Comparison of ENCODE assay signal across 14 cellular contexts in the genomic region with DNA sequence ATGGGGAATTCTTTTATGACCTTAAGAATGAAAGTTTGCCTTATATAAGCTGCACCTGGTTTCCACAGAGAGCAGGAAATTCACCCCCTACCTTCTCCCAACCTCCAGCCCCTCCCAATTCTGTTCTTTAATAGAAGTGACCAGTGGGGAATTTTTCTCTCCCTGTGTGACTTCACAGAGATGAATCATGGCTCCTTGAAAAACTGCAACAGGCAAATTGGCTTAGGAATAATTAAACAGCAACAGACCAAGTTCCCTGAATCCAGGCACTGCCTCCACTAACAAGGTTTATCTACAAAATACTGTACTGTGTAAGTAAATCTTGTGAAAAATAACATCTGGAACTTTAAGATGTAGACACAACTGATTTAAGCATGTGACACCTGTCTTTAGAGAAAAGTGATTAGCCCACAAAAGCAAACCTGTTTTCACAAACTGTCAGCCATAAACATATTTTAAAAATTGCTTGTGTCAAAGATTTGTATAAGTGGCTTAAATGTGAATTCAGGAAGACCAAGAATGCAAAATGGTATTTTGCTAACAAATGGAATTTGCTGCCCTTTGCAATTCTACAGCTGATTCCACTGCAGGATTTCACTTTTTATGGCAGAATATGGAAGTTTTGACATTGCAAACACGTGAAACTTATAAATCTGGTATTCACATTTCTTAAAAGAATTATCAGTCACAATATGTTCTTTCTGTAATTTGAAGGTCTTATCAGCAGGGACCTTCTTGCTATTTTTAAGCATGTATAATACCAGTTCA. TPM values are rescaled to one million over a fixed set of nuclear protein-coding genes. Genes with fewer than 3 reads are reported as not detected.
A peak's percentile ranks its signal among the peaks of the same experiment; 100 is the strongest.
DNase-seq lines count a peak whose midpoint lies in the region; ATAC-seq and TF ChIP-seq lines count a peak whose summit lies in the region.
"Had no signal": no experiment of that assay in that cellular context is flagged by ENCODE, and none has a peak within 500 bp of the region (broad histone marks: within the 10 kb centered on the region; RNA-seq: fewer than 3 reads in every experiment).

No MANE protein-coding gene starts in this region.

- TF ChIP-seq CTCF in MCF 10A (IDR thresholded peaks at IDR 0.05; ENCODE audit: unreplicated experiment) = no peak
- no peak for TF ChIP-seq CTCF in breast epithelium (IDR thresholded peaks at IDR 0.05)
- no peak for TF ChIP-seq CTCF in body of pancreas (IDR thresholded peaks at IDR 0.05)

- POLR2A ChIA-PET in MCF 10A (lab: Yijun Ruan, JAX) = interaction anchor here (0.9 to 1.4 kb wide), 2 partner anchors 22 to 154 kb away, joined by 4 to 5 read pairs; no protein-coding TSS in a partner anchor

- CTCF ChIA-PET in MCF 10A (lab: Yijun Ruan, JAX) = interaction anchor here (1.5 kb wide), 1 partner anchor 41 kb away, joined by 3 read pairs; no protein-coding TSS in a partner anchor

- H3K9me3 Mint-ChIP-seq in MCF 10A (ENCODE audit: unreplicated experiment) = no peaks in the 10 kb centered on the region

- intact Hi-C loops in MCF 10A (cut with micrococcal nuclease) (no loop called here), breast epithelium (cut with DNase I; ENCODE audit: low total_unique reads) (loop anchor here (1.0 kb wide), 1 partner anchor 9 kb away; no protein-coding TSS in a partner anchor), body of pancreas (cut with DNase I) (no loop called here)

- no peak overlapping the region for H3K27ac ChIP-seq in breast epithelium
- peak overlapping the region; percentile 46 to 86 (median 68) for H3K27ac ChIP-seq in body of pancreas

- no TSS peak for BruUV-seq in MCF 10A (replicated peaks; lab: Mats Ljungman, UMichigan)

- peak; percentile 43 for DNase-seq in MCF 10A (ENCODE audit: unreplicated experiment)
- DNase-seq in breast epithelium (ENCODE audit: low spot score in 2 of 2) = no peak
- peak; percentile 30 to 78 (median 53) for DNase-seq in body of pancreas
- peak; percentile 80 for DNase-seq in kidney tubule cell (ENCODE audit: low spot score)
- no peak for DNase-seq in D341Med (ENCODE audit: low spot score)
- no peak for DNase-seq in NCI-H1436 treated with DMSO at 0.1 percent for 48 hours (lab: John Stamatoyannopoulos, UW)
- no peak for DNase-seq in NCI-H2196 treated with DMSO at 0.1 percent for 48 hours (lab: John Stamatoyannopoulos, UW; ENCODE audit: unreplicated experiment)
- DNase-seq: activated CD8-positive, alpha-beta memory T cell treated with anti-CD3 and anti-CD28 coated beads for 24 hours; DMS153; left cardiac atrium had no signal

- H3K4me3 ChIP-seq in breast epithelium (no peak overlapping the region), body of pancreas (no peak overlapping the region)
- H3K4me3 ChIP-seq: GM12878, tibial nerve had no signal

- WGBS in body of pancreas, 2 donors = 29 to 31% methylated on average over 1 of the region's 1 CpG

- no peak overlapping the region for H3K4me3 Mint-ChIP-seq in MCF 10A (ENCODE audit: unreplicated experiment)

- H3K9me3 ChIP-seq in breast epithelium = no peaks in the 10 kb centered on the region
- no peaks in the 10 kb centered on the region for H3K9me3 ChIP-seq in body of pancreas
- H3K9me3 ChIP-seq: tibial nerve had no signal

- no peaks in the 10 kb centered on the region for H3K27me3 ChIP-seq in breast epithelium
- no peaks in the 10 kb centered on the region for H3K27me3 ChIP-seq in body of pancreas
- H3K27me3 ChIP-seq: tibial nerve had no signal

- H3K36me3 Mint-ChIP-seq in MCF 10A (ENCODE audit: insufficient read depth, unreplicated experiment) = no peaks in the 10 kb centered on the region

- H3K27ac Mint-ChIP-seq in MCF 10A (ENCODE audit: low read depth, unreplicated experiment) = no peak overlapping the region

- H3K4me1 ChIP-seq in breast epithelium (peaks cover 0 to 10% of the 10 kb centered on the region in 2 donors), body of pancreas (peaks cover 55% of the 10 kb centered on the region)

- H3K36me3 ChIP-seq in breast epithelium (no peaks in the 10 kb centered on the region), body of pancreas (replicated peaks in 1 of 2; ENCODE audit: insufficient read depth in 1 of 2, low read depth in 2 of 2) (no peaks in the 10 kb centered on the region)
- H3K36me3 ChIP-seq: tibial nerve had no signal

- ATAC-seq in body of pancreas (peak; percentile 84), GM21515 (IDR thresholded peaks at IDR 0.05; ENCODE audit: unreplicated experiment) (no peak)
- ATAC-seq: GM12878, Right ventricle myocardium inferior had no signal

- TF ChIP-seq POLR2A in breast epithelium (IDR thresholded peaks at IDR 0.05) (no peak), body of pancreas (IDR thresholded peaks at IDR 0.05) (no peak)

- H3K27me3 Mint-ChIP-seq in MCF 10A (ENCODE audit: insufficient read depth, unreplicated experiment) = no peaks in the 10 kb centered on the region

- H3K4me1 Mint-ChIP-seq in MCF 10A (ENCODE audit: insufficient read depth, unreplicated experiment) = peaks cover 22% of the 10 kb centered on the region

RNA-seq across cellular contexts. Expression of a gene that starts 54.0 kb away (rescaled TPM):
- total RNA-seq in MCF 10A (2022) = 13.0 and 15.5 TPM in 2 replicates
- total RNA-seq in breast epithelium = 1 to 10 TPM; 1.2 to 1.6 (median 1.4) TPM
- under 1 TPM; 0.78 to 0.99 TPM for total RNA-seq in body of pancreas

Comparison
In these comparisons a context has a peak if more than half of its experiments do, and no peak if none do; other contexts are left out.
1. DNase-seq: peak in MCF 10A (single experiment), body of pancreas (4 of 4) and kidney tubule cell (single experiment); none in breast epithelium (0 of 2), D341Med (single experiment), NCI-H1436 treated with DMSO at 0.1 percent for 48 hours (single experiment) and NCI-H2196 treated with DMSO at 0.1 percent for 48 hours (single experiment).
2. H3K27ac ChIP-seq: peak in body of pancreas (4 of 4); none in breast epithelium (0 of 2).